In the genomic region with DNA sequence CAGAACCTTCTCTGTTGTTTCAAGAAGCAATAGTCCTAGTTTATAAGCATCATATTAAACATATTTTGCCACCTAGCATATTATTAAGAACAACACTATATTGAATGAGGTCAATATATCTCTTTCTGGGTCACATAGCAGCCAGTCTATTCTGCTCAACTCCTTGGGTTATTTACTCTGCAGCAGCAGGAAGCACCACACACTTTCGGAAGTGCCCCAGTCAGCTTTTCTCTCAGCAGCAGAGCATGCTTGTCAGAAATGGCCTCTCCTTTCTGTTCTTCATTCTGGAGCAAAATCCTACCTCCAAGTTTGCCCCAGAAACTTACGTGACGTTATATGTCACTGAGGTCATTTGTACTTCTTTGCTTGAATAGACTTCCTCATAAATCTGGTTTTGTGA, we compare ENCODE assay signal across 22 cellular contexts.
"Had no signal": no experiment of that assay in that cellular context is flagged by ENCODE, and none has a peak within 500 bp of the region (broad histone marks: within the 10 kb centered on the region; RNA-seq: fewer than 3 reads in every experiment).

No MANE protein-coding gene starts in this region.

- H3K4me1 ChIP-seq: esophagus muscularis mucosa, foreskin keratinocyte, gastroesophageal sphincter, heart left ventricle, left lung, neural progenitor cell, parathyroid adenoma, right lobe of liver, thyroid gland, vagina had no signal

- H3K4me3 ChIP-seq: esophagus muscularis mucosa, gastroesophageal sphincter, heart left ventricle, hepatocyte, left lung, neural progenitor cell, right lobe of liver, thyroid gland, vagina had no signal

- H3K27me3 ChIP-seq: esophagus muscularis mucosa, gastroesophageal sphincter, heart left ventricle, left lung, neural progenitor cell, right lobe of liver, thyroid gland, vagina had no signal

- H3K27ac ChIP-seq: esophagus muscularis mucosa, foreskin keratinocyte, gastroesophageal sphincter, heart left ventricle, hepatocyte, left lung, neural progenitor cell, parathyroid adenoma, right lobe of liver, thyroid gland, vagina had no signal

- H3K9ac ChIP-seq: neural progenitor cell, parathyroid adenoma had no signal

- DNase-seq: dermis blood vessel endothelial cell; effector memory CD4-positive, alpha-beta T cell; heart left ventricle; left cardiac atrium; left lung; mesenchymal stem cell; midbrain; naive thymus-derived CD4-positive, alpha-beta T cell; right lobe of liver; small intestine; stimulated activated CD4-positive, alpha-beta T cell treated with anti-CD3 and anti-CD28 coated beads, Interleukin-15, amount 100 ng/mL, for 24 hours; stimulated activated CD4-positive, alpha-beta T cell treated with anti-CD3 and anti-CD28 coated beads, Interleukin-2, amount 100 ng/mL, for 48 hours; stimulated activated naive B cell treated with anti-CD40 and anti-IgM and Interleukin-4, amounts not matched to agents 10 μg/mL and 1 μg/mL and 100 μg/mL, for 72 hours; thyroid gland; trophoblast cell had no signal

- H3K4me2 ChIP-seq: hepatocyte, neural progenitor cell had no signal

- H2AFZ ChIP-seq: hepatocyte, neural progenitor cell, parathyroid adenoma had no signal

- H3K79me2 ChIP-seq: hepatocyte, parathyroid adenoma had no signal

- ATAC-seq: foreskin keratinocyte; gastroesophageal sphincter; heart left ventricle; left cardiac atrium; left lung; naive thymus-derived CD4-positive, alpha-beta T cell; right lobe of liver; stimulated activated naive B cell treated with anti-CD40 and anti-IgM and Interleukin-4, amounts not matched to agents 10 μg/mL and 1 μg/mL and 100 μg/mL, for 72 hours had no signal

- H3K9me3 ChIP-seq: esophagus muscularis mucosa, gastroesophageal sphincter, heart left ventricle, left lung, right lobe of liver, thyroid gland, vagina had no signal

- H3K36me3 ChIP-seq: esophagus muscularis mucosa, gastroesophageal sphincter, heart left ventricle, left lung, neural progenitor cell, right lobe of liver, thyroid gland, vagina had no signal
